ENCODE assay signal across 1 cellular context in genomic region chr6:3510617-3511016, GRCh38.
TF ChIP-seq lines count a peak whose summit lies in the region.

No MANE protein-coding gene starts in this region.

TF ChIP-seq in IMR-90, 13 proteins besides CTCF, POLR2A, EP300 and RAD21 (continued from another document):
- TF ChIP-seq RCOR1 (IDR thresholded peaks at IDR 0.05; ENCODE audit: insufficient replicate concordance, low read length) = no peak
- TF ChIP-seq MXI1 (IDR thresholded peaks at IDR 0.05; ENCODE audit: borderline replicate concordance, low read depth, low read length) = no peak
